Comparison of ENCODE assay signal across 2 cellular contexts in genomic region chr7:47601881-47602249, GRCh38.
A peak's percentile ranks its signal among the peaks of the same experiment; 100 is the strongest.
TF ChIP-seq lines count a peak whose summit lies in the region.

No MANE protein-coding gene starts in this region.

TF ChIP-seq in A549, 52 proteins besides CTCF, POLR2A, EP300 and RAD21 (continued from another document):
- TF ChIP-seq MYC (IDR thresholded peaks at IDR 0.05; ENCODE audit: borderline replicate concordance, low read length) (0 out of 2 replicates have a peak, but pooled peaks have one; percentile 10), TFCP2L1 (CRISPR knock-in tag; IDR thresholded peaks at IDR 0.05) (0 out of 2 replicates have a peak, but pooled peaks have one; percentile 2), POLR2AphosphoS2 (conservative IDR thresholded peaks at IDR 0.05; ENCODE audit: low read length) (no peak), RARB (CRISPR knock-in tag; IDR thresholded peaks at IDR 0.05) (no peak), RFX5 (IDR thresholded peaks at IDR 0.05) (no peak)

TF ChIP-seq in WTC11, 78 proteins besides CTCF, POLR2A, EP300 and RAD21 (continued from another document):
- TF ChIP-seq ZSCAN18 (CRISPR knock-in tag; IDR thresholded peaks at IDR 0.05) (no peak), CREB1 (CRISPR knock-in tag; IDR thresholded peaks at IDR 0.05) (no peak), OVOL2 (CRISPR knock-in tag; IDR thresholded peaks at IDR 0.05; ENCODE audit: borderline replicate concordance) (no peak), JAZF1 (CRISPR knock-in tag; IDR thresholded peaks at IDR 0.05) (no peak), MAX (CRISPR knock-in tag; IDR thresholded peaks at IDR 0.05) (no peak), USF2 (CRISPR knock-in tag; IDR thresholded peaks at IDR 0.05) (no peak), ATF1 (CRISPR knock-in tag; IDR thresholded peaks at IDR 0.05) (no peak), PRDM15 (CRISPR knock-in tag; IDR thresholded peaks at IDR 0.05) (no peak), ATF6 (CRISPR knock-in tag; IDR thresholded peaks at IDR 0.05) (no peak), RORB (CRISPR knock-in tag; IDR thresholded peaks at IDR 0.05) (no peak), JUN (CRISPR knock-in tag; IDR thresholded peaks at IDR 0.05) (no peak), CDX4 (CRISPR knock-in tag; IDR thresholded peaks at IDR 0.05; ENCODE audit: borderline replicate concordance) (no peak), ERG (CRISPR knock-in tag; IDR thresholded peaks at IDR 0.05) (no peak), ZNF219 (CRISPR knock-in tag; IDR thresholded peaks at IDR 0.05; ENCODE audit: borderline replicate concordance) (no peak), ZNF532 (CRISPR knock-in tag; IDR thresholded peaks at IDR 0.05; ENCODE audit: borderline replicate concordance) (no peak)
